In genomic region chr1:215417122-215417521, GRCh38 we compare ENCODE assay signal across 20 cellular contexts.
"Had no signal": no experiment of that assay in that cellular context is flagged by ENCODE, and none has a peak within 500 bp of the region (broad histone marks: within the 10 kb centered on the region; RNA-seq: fewer than 3 reads in every experiment).

No MANE protein-coding gene starts in this region.

- ATAC-seq: activated T-helper 17 cell treated with anti-CD3 and anti-CD28 coated beads, Interleukin-2, amount 50 U/mL, for 72 hours; effector memory CD8-positive, alpha-beta T cell; heart right ventricle; left lobe of liver; lower lobe of right lung; right lobe of liver; stimulated activated memory B cell treated with anti-CD40 and anti-IgM and Interleukin-4, amounts not matched to agents 10 μg/mL and 1 μg/mL and 100 μg/mL, for 72 hours; T-helper 17 cell had no signal

- DNase-seq: activated naive CD4-positive, alpha-beta T cell; activated T-cell treated with anti-CD3 and anti-CD28 coated beads, Interleukin-2, amount 50 U/mL, for 1 hour; colonic mucosa; dorsolateral prefrontal cortex; effector memory CD8-positive, alpha-beta T cell; esophagus squamous epithelium; heart right ventricle; lower lobe of right lung; naive B cell; nucleus accumbens; right lobe of liver; stimulated activated CD4-positive, alpha-beta T cell treated with anti-CD3 and anti-CD28 coated beads, Interleukin-15, amount 100 ng/mL, for 24 hours; stomach; T-helper 17 cell; transverse colon had no signal

- H3K9me3 ChIP-seq: colonic mucosa, esophagus squamous epithelium, heart right ventricle, lower lobe of right lung, right lobe of liver, stomach, transverse colon had no signal

- H3K4me1 ChIP-seq: colonic mucosa, esophagus squamous epithelium, lower lobe of right lung, right lobe of liver, stomach, transverse colon had no signal

- H3K27me3 ChIP-seq: colonic mucosa, dorsolateral prefrontal cortex, esophagus squamous epithelium, heart right ventricle, right lobe of liver, stomach, transverse colon had no signal

- H3K4me3 ChIP-seq: colonic mucosa, dorsolateral prefrontal cortex, esophagus squamous epithelium, heart right ventricle, lower lobe of right lung, right lobe of liver, smooth muscle cell, stomach, transverse colon had no signal

- H3K27ac ChIP-seq: colonic mucosa, dorsolateral prefrontal cortex, esophagus squamous epithelium, heart right ventricle, lower lobe of right lung, right lobe of liver, stomach, transverse colon, VCaP had no signal

- H3K36me3 ChIP-seq: colonic mucosa, esophagus squamous epithelium, heart right ventricle, lower lobe of right lung, right lobe of liver, stomach, transverse colon had no signal
